ENCODE assay signal across 2 cellular contexts in genomic region chr1:52746189-52746588, GRCh38.
TF ChIP-seq lines count a peak whose summit lies in the region.

No MANE protein-coding gene starts in this region.

TF ChIP-seq in A549, 52 proteins besides CTCF, POLR2A, EP300 and RAD21:
- no peak for TF ChIP-seq ZFP36 (IDR thresholded peaks at IDR 0.05; ENCODE audit: borderline replicate concordance, partially characterized antibody)
- TF ChIP-seq HMGXB4 (CRISPR knock-in tag; IDR thresholded peaks at IDR 0.05; ENCODE audit: borderline replicate concordance) = no peak
- no peak for TF ChIP-seq ZSCAN20 (CRISPR knock-in tag; IDR thresholded peaks at IDR 0.05)
- no peak for TF ChIP-seq TFCP2L1 (CRISPR knock-in tag; IDR thresholded peaks at IDR 0.05)

TF ChIP-seq in HepG2, 621 proteins besides CTCF, POLR2A, EP300 and RAD21:
- TF ChIP-seq SMC3 (IDR thresholded peaks at IDR 0.05; ENCODE audit: low read length) (no peak), PPARG (CRISPR knock-in tag; conservative IDR thresholded peaks at IDR 0.05) (peak; percentile 62; the same call in 1 of the 2 replicates), ZNF879 (CRISPR knock-in tag; IDR thresholded peaks at IDR 0.05) (no peak), BCL6 (CRISPR knock-in tag; IDR thresholded peaks at IDR 0.05) (peak; percentile 54; the same call in 1 of the 2 replicates), ZNF563 (CRISPR knock-in tag; IDR thresholded peaks at IDR 0.05) (no peak), ZNF652 (CRISPR knock-in tag; IDR thresholded peaks at IDR 0.05; ENCODE audit: borderline replicate concordance, low read depth) (peak; percentile 86), ADNP (CRISPR knock-in tag; IDR thresholded peaks at IDR 0.05) (no peak)
